In the genomic region with DNA sequence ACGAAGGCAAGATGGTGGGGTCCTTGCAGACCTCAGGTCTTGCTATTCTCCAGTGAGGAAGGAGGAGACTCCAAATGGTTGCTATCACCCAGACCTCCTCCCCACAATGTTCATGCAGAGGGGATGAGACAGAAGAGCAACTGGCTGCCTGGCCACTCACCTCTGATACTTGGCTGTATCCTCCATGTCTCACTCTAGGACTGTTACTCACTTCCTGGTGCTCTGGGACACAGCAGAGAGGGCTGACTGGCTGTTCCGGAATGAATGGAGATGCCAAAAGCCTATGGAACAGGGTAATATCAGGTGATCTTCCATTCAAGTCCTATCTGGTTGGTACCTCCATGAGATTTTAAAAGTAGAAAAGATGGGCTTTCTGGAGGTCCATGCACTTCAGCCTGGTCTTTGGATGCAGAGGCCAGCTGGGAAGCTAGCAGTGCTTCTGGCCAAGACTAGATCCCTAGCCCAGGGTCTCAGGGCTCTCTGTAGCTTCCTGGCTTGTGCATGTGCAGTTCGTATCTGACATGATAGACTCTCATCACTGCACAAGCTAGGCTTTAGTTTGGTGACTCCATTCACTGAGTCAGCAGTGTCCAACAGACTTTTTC, we compare ENCODE assay signal across 31 cellular contexts. TPM values are rescaled to one million over a fixed set of nuclear protein-coding genes. Genes with fewer than 3 reads are reported as not detected.
A peak's percentile ranks its signal among the peaks of the same experiment; 100 is the strongest.
DNase-seq lines count a peak whose midpoint lies in the region; ATAC-seq, FAIRE-seq and TF ChIP-seq lines count a peak whose summit lies in the region.
"Had no signal": no experiment of that assay in that cellular context is flagged by ENCODE, and none has a peak within 500 bp of the region (broad histone marks: within the 10 kb centered on the region; RNA-seq: fewer than 3 reads in every experiment).

No MANE protein-coding gene starts in this region.

- H3K23ac ChIP-seq in IMR-90 (ENCODE audit: low read depth, low read length) = no peak overlapping the region

- H4K8ac ChIP-seq in IMR-90 (ENCODE audit: low read depth in 2 of 2, low read length in 2 of 2) = no peak overlapping the region

- BruUV-seq in IMR-90 (replicated peaks; lab: Mats Ljungman, UMichigan) (no TSS peak), endothelial cell of umbilical vein (replicated peaks; lab: Mats Ljungman, UMichigan) (no TSS peak)

- H3K4me1 ChIP-seq in IMR-90 (ENCODE audit: control insufficient read depth, insufficient read depth, low read length) = no peaks in the 10 kb centered on the region
- no peaks in the 10 kb centered on the region for H3K4me1 ChIP-seq in endothelial cell of umbilical vein (ENCODE audit: control insufficient read depth, extremely low read depth, insufficient read depth, low read length)

- H3K9ac ChIP-seq in IMR-90 (ENCODE audit: low read depth, low read length) (no peak overlapping the region), endothelial cell of umbilical vein (replicated peaks; ENCODE audit: extremely low read depth, insufficient read depth, low read length) (no peak overlapping the region)

- H3K9me1 ChIP-seq in IMR-90 (ENCODE audit: insufficient read depth, low read length) (no peaks in the 10 kb centered on the region), endothelial cell of umbilical vein (replicated peaks; ENCODE audit: control insufficient read depth, extremely low read depth, insufficient read depth, low read length) (no peaks in the 10 kb centered on the region)

- dilution Hi-C loops in IMR-90 (cut with HindIII; ENCODE audit: low sequenced_read_pairs, unreplicated experiment) (no loop called here), endothelial cell of umbilical vein (cut with MboI; ENCODE audit: extremely low pct_ligation_motif_present, low sequenced_read_pairs) (no loop called here)

- FAIRE-seq in endothelial cell of umbilical vein (lab: Jason Lieb, UNC) = peak; percentile 15
- FAIRE-seq: endometrium, GM18507, H1, kidney had no signal

- POLR2A ChIA-PET in IMR-90 (lab: Charles Lee; ENCODE audit: unreplicated experiment) (no interaction called here), endothelial cell of umbilical vein (lab: Charles Lee) (no interaction called here)

- no peaks in the 10 kb centered on the region for H4K20me1 ChIP-seq in IMR-90 (ENCODE audit: insufficient read depth, low read length)
- no peaks in the 10 kb centered on the region for H4K20me1 ChIP-seq in endothelial cell of umbilical vein (replicated peaks; ENCODE audit: control insufficient read depth, extremely low read depth, insufficient read depth, low read length)

- ATAC-seq in IMR-90 (ENCODE audit: low read depth) (no peak), GM18907 (IDR thresholded peaks at IDR 0.05; ENCODE audit: unreplicated experiment) (no peak)
- ATAC-seq: activated CD8-positive, alpha-beta T cell treated with anti-CD3 and anti-CD28 coated beads for 36 hours; naive thymus-derived CD8-positive, alpha-beta T cell; Panc1; stimulated activated effector memory CD8-positive, alpha-beta T cell treated with anti-CD3 and anti-CD28 coated beads, Interleukin-12 subunit alpha, Interleukin-12 subunit beta, amount 100 ng/mL, for 72 hours had no signal

- H3K9me3 ChIP-seq in IMR-90 (ENCODE audit: control insufficient read depth, insufficient read depth, low read length) = no peaks in the 10 kb centered on the region
- H3K9me3 ChIP-seq in endothelial cell of umbilical vein (replicated peaks; ENCODE audit: control insufficient read depth, insufficient read depth, low read length) = no peaks in the 10 kb centered on the region

- no peak overlapping the region for H2BK15ac ChIP-seq in IMR-90 (ENCODE audit: low read depth, low read length)

- no peaks in the 10 kb centered on the region for H3K79me1 ChIP-seq in IMR-90 (ENCODE audit: low read depth in 1 of 2, low read length in 2 of 2)

- no peak overlapping the region for H4K91ac ChIP-seq in IMR-90 (ENCODE audit: insufficient read depth, low read depth, low read length)

- H3K4ac ChIP-seq in IMR-90 (ENCODE audit: low read depth, low read length) = no peak overlapping the region

- in situ Hi-C loops in IMR-90 (cut with MboI; ENCODE audit: low sequenced_read_pairs) = no loop called here

- H3K14ac ChIP-seq in IMR-90 (replicated peaks; ENCODE audit: low read depth, low read length) = no peak overlapping the region

- peaks cover 4% of the 10 kb centered on the region for H3K9me3 Mint-ChIP-seq in activated naive CD4-positive, alpha-beta T cell treated with anti-CD3 and anti-CD28 coated beads, Interleukin-2, amount 10 ng/mL, durations not matched to agents 7 days and 5 days
- H3K9me3 Mint-ChIP-seq: central memory CD8-positive, alpha-beta T cell; dendritic cell treated with granulocyte-macrophage colony-stimulating factor and Interleukin-4, amounts not matched to agents 40 ng/mL and 50 ng/mL, for 4 days; stimulated activated effector memory CD8-positive, alpha-beta T cell treated with anti-CD3 and anti-CD28 coated beads, Interleukin-12 subunit alpha, Interleukin-12 subunit beta, amount 100 ng/mL, for 72 hours had no signal

- no peak for TF ChIP-seq CTCF in IMR-90 (conservative IDR thresholded peaks at IDR 0.05; ENCODE audit: low read depth, low read length)
- no peak for TF ChIP-seq CTCF in endothelial cell of umbilical vein (IDR thresholded peaks at IDR 0.05; ENCODE audit: extremely low read depth in 1 of 2, insufficient read depth in 1 of 2, low read depth in 1 of 2, low read length in 2 of 2)
- TF ChIP-seq CTCF in dorsolateral prefrontal cortex (IDR thresholded peaks at IDR 0.05 in 54 of 56, conservative IDR thresholded peaks at IDR 0.05 in 2 of 56; ENCODE audit: low read depth in 1 of 56, partially characterized antibody in 56 of 56) = no peak

- intact Hi-C loops in IMR-90 (cut with micrococcal nuclease) (no loop called here), endothelial cell of umbilical vein (cut with micrococcal nuclease) (no loop called here), dorsolateral prefrontal cortex (cut with DNase I) (no loop called here)

- CTCF ChIA-PET in IMR-90 (lab: Yijun Ruan, JAX) (no interaction called here), endothelial cell of umbilical vein (lab: Charles Lee) (interaction anchor here (1.1 kb wide), 1 partner anchor 171 kb away, joined by 3 read pairs; no protein-coding TSS in a partner anchor)
- CTCF ChIA-PET in activated naive CD4-positive, alpha-beta T cell treated with anti-CD3 and anti-CD28 coated beads, Interleukin-2, amount 10 ng/mL, durations not matched to agents 7 days and 5 days (lab: Charles Lee) = no interaction called here

- WGBS in IMR-90 (ENCODE audit: extremely low coverage in 2 of 2, insufficient read length in 1 of 2), 2 experiments = 67% methylated on average over 1 of the region's 3 CpGs; no CpG with 5 or more reads in 1 of the 2 experiments

- H3K36me3 ChIP-seq in IMR-90 (ENCODE audit: control insufficient read depth, insufficient read depth, low read length) (no peaks in the 10 kb centered on the region), endothelial cell of umbilical vein (ENCODE audit: control insufficient read depth in 2 of 2, extremely low read depth in 1 of 2, insufficient read depth in 2 of 2, low read length in 2 of 2) (no peaks in the 10 kb centered on the region)

- H3K36me3 Mint-ChIP-seq in activated naive CD4-positive, alpha-beta T cell treated with anti-CD3 and anti-CD28 coated beads, Interleukin-2, amount 10 ng/mL, durations not matched to agents 7 days and 5 days = no peaks in the 10 kb centered on the region
- H3K36me3 Mint-ChIP-seq: CD14-positive monocyte; stimulated activated effector memory CD8-positive, alpha-beta T cell treated with anti-CD3 and anti-CD28 coated beads, Interleukin-12 subunit alpha, Interleukin-12 subunit beta, amount 100 ng/mL, for 72 hours had no signal

- no peak overlapping the region for H2BK20ac ChIP-seq in IMR-90 (ENCODE audit: low read depth, low read length)

- H2AFZ ChIP-seq in IMR-90 (replicated peaks; ENCODE audit: low read length, poor library complexity) = no peak overlapping the region
- H2AFZ ChIP-seq in endothelial cell of umbilical vein (ENCODE audit: low read depth, low read length) = no peak overlapping the region

- H2AK5ac ChIP-seq in IMR-90 (ENCODE audit: low read depth, low read length) = no peak overlapping the region

- DNase-seq in EL = peak; percentile 28
- DNase-seq in IMR-90 = peak; percentile 12
- DNase-seq in endothelial cell of umbilical vein (ENCODE audit: low read depth, low spot score) = peak; percentile 9
- DNase-seq in kidney tubule cell (ENCODE audit: low spot score) = peak; percentile 15
- no peak for DNase-seq in activated naive CD4-positive, alpha-beta T cell treated with anti-CD3 and anti-CD28 coated beads, Interleukin-2, amount 10 ng/mL, durations not matched to agents 7 days and 5 days
- no peak for DNase-seq in dorsolateral prefrontal cortex
- DNase-seq: activated CD4-positive, alpha-beta T cell treated with anti-CD3 and anti-CD28 coated beads for 1 hour; activated CD8-positive, alpha-beta memory T cell treated with anti-CD3 and anti-CD28 coated beads, Interleukin-2, amount 50 U/mL, for 48 hours; activated CD8-positive, alpha-beta T cell treated with anti-CD3 and anti-CD28 coated beads for 36 hours; activated naive CD4-positive, alpha-beta T cell treated with Interleukin-2 at 50 U/mL for 16 hours; DMS79 treated with DMSO at 0.1 percent for 48 hours; kidney; MV-4-11; naive thymus-derived CD8-positive, alpha-beta T cell; NCI-H1436; NCI-H2081 treated with DMSO at 0.1 percent for 48 hours; NCI-H2227 treated with DMSO at 0.1 percent for 48 hours; NCI-H526; SIG-M5; trophoblast cell had no signal

- no peak overlapping the region for H3K56ac ChIP-seq in IMR-90 (ENCODE audit: extremely low read depth, insufficient read depth, low read length)

- no peak overlapping the region for H2BK5ac ChIP-seq in IMR-90 (ENCODE audit: low read depth, low read length, poor library complexity, severe bottlenecking)

- H4K5ac ChIP-seq in IMR-90 (ENCODE audit: low read depth, low read length) = no peak overlapping the region

- H3K18ac ChIP-seq in IMR-90 (ENCODE audit: low read depth, low read length) = no peak overlapping the region

- H3K27me3 ChIP-seq in IMR-90 (ENCODE audit: control insufficient read depth, insufficient read depth, low read length) = peaks cover 6% of the 10 kb centered on the region; the same call in 1 of the 2 replicates
- peaks cover 0 to 3% of the 10 kb centered on the region in 2 experiments for H3K27me3 ChIP-seq in endothelial cell of umbilical vein (ENCODE audit: control insufficient read depth in 2 of 2, insufficient read depth in 2 of 2, low read length in 2 of 2)
- H3K27me3 ChIP-seq in dorsolateral prefrontal cortex = peaks cover 0 to 4% (median 0%) of the 10 kb centered on the region in 45 donors

- H3K79me2 ChIP-seq in endothelial cell of umbilical vein (ENCODE audit: control insufficient read depth, insufficient read depth, low read length) = no peaks in the 10 kb centered on the region

- H2AK9ac ChIP-seq in IMR-90 (replicated peaks; ENCODE audit: low read depth, low read length, poor library complexity) = no peak overlapping the region

- H3K4me2 ChIP-seq in IMR-90 (ENCODE audit: low read depth, low read length) (no peak overlapping the region), endothelial cell of umbilical vein (ENCODE audit: insufficient read depth, low read length) (no peak overlapping the region)

- H3K4me3 ChIP-seq in IMR-90 (ENCODE audit: insufficient read depth, low read depth, low read length) (no peak overlapping the region), endothelial cell of umbilical vein (replicated peaks in 1 of 3; ENCODE audit: insufficient read depth in 1 of 3, low read depth in 1 of 3, low read length in 3 of 3) (no peak overlapping the region), dorsolateral prefrontal cortex (no peak overlapping the region)

- no peak overlapping the region for H3K4me3 Mint-ChIP-seq in activated naive CD4-positive, alpha-beta T cell treated with anti-CD3 and anti-CD28 coated beads, Interleukin-2, amount 10 ng/mL, durations not matched to agents 7 days and 5 days
- H3K4me3 Mint-ChIP-seq: activated CD8-positive, alpha-beta T cell treated with anti-CD3 and anti-CD28 coated beads for 36 hours; activated T-helper 1 cell treated with anti-CD3 and anti-CD28 coated beads, Interleukin-12 subunit alpha, Interleukin-12 subunit beta, Interleukin-2, Interleukin-4 antibody, amounts not matched to agents 30 ng/mL and 10 ng/mL and 1 ng/mL, durations not matched to agents 14 hours and 24 hours and 36 hours; CD14-positive monocyte; central memory CD8-positive, alpha-beta T cell; dendritic cell treated with granulocyte-macrophage colony-stimulating factor and Interleukin-4, amounts not matched to agents 40 ng/mL and 50 ng/mL, for 4 days; naive thymus-derived CD8-positive, alpha-beta T cell; stimulated activated effector memory CD8-positive, alpha-beta T cell treated with anti-CD3 and anti-CD28 coated beads, Interleukin-12 subunit alpha, Interleukin-12 subunit beta, amount 100 ng/mL, for 72 hours; T-helper 2 cell treated with Interferon-gamma antibody and Interleukin-4, amounts not matched to agents 5 μg/mL and 100 μg/mL, for 36 hours had no signal

- H3K27ac ChIP-seq in IMR-90 (ENCODE audit: insufficient read depth, low read length) (no peak overlapping the region), endothelial cell of umbilical vein (ENCODE audit: insufficient read depth, low read depth, low read length) (no peak overlapping the region), dorsolateral prefrontal cortex (no peak overlapping the region)

- TF ChIP-seq RAD21 in IMR-90 (IDR thresholded peaks at IDR 0.05; ENCODE audit: low read length) = no peak

- no peaks in the 10 kb centered on the region for H3K4me1 Mint-ChIP-seq in activated naive CD4-positive, alpha-beta T cell treated with anti-CD3 and anti-CD28 coated beads, Interleukin-2, amount 10 ng/mL, durations not matched to agents 7 days and 5 days
- H3K4me1 Mint-ChIP-seq: central memory CD8-positive, alpha-beta T cell; naive thymus-derived CD8-positive, alpha-beta T cell; stimulated activated effector memory CD8-positive, alpha-beta T cell treated with anti-CD3 and anti-CD28 coated beads, Interleukin-12 subunit alpha, Interleukin-12 subunit beta, amount 100 ng/mL, for 72 hours had no signal

- H2BK120ac ChIP-seq in IMR-90 (ENCODE audit: low read depth, low read length) = no peak overlapping the region

- H3K27me3 Mint-ChIP-seq in activated naive CD4-positive, alpha-beta T cell treated with anti-CD3 and anti-CD28 coated beads, Interleukin-2, amount 10 ng/mL, durations not matched to agents 7 days and 5 days = peaks cover 21% of the 10 kb centered on the region

- no peak overlapping the region for H3K27ac Mint-ChIP-seq in activated naive CD4-positive, alpha-beta T cell treated with anti-CD3 and anti-CD28 coated beads, Interleukin-2, amount 10 ng/mL, durations not matched to agents 7 days and 5 days
- H3K27ac Mint-ChIP-seq: activated CD8-positive, alpha-beta T cell treated with anti-CD3 and anti-CD28 coated beads for 36 hours; activated T-helper 1 cell treated with anti-CD3 and anti-CD28 coated beads, Interleukin-12 subunit alpha, Interleukin-12 subunit beta, Interleukin-2, Interleukin-4 antibody, amounts not matched to agents 30 ng/mL and 10 ng/mL and 1 ng/mL, durations not matched to agents 14 hours and 24 hours and 36 hours; CD14-positive monocyte; dendritic cell treated with granulocyte-macrophage colony-stimulating factor and Interleukin-4, amounts not matched to agents 40 ng/mL and 50 ng/mL, for 4 days; naive thymus-derived CD8-positive, alpha-beta T cell; stimulated activated effector memory CD8-positive, alpha-beta T cell treated with anti-CD3 and anti-CD28 coated beads, Interleukin-12 subunit alpha, Interleukin-12 subunit beta, amount 100 ng/mL, for 72 hours; T-helper 2 cell treated with Interferon-gamma antibody and Interleukin-4, amounts not matched to agents 5 μg/mL and 100 μg/mL, for 36 hours had no signal

- TF ChIP-seq POLR2A in IMR-90 (IDR thresholded peaks at IDR 0.05; ENCODE audit: low read depth, low read length) (no peak), endothelial cell of umbilical vein (IDR thresholded peaks at IDR 0.05; ENCODE audit: low read depth, low read length) (no peak)

RNA-seq across cellular contexts. Expression of a gene that starts 27.0 kb away (rescaled TPM):
- total RNA-seq in IMR-90 (2012; rRNA removed) (60.8 and 71.3 TPM in 2 replicates), endothelial cell of umbilical vein (53.6 and 58.8 TPM in 2 replicates), dorsolateral prefrontal cortex (100 to 1,000 TPM in 2 of 120 experiments, 10 to 100 TPM in 118; 47.5 to 104 (median 81.1) TPM)
- polyA plus RNA-seq in IMR-90 (2012; rRNA removed) (47.8 and 49.6 TPM in 2 replicates), endothelial cell of umbilical vein (59.1 and 63.0 TPM in 2 replicates)
- 18.0 and 18.8 TPM in 2 replicates for polyA plus RNA-seq in IMR-90 (2012; cell fraction: cytosol; rRNA removed)
- 9.3 and 44.0 TPM in 2 replicates for polyA plus RNA-seq in IMR-90 (2012; cell fraction: nucleus; rRNA removed; ENCODE audit: low replicate concordance)
- 44.1 and 49.7 TPM in 2 replicates for polyA plus RNA-seq in endothelial cell of umbilical vein (2011; cell fraction: cytosol; rRNA removed)
- polyA plus RNA-seq in endothelial cell of umbilical vein (2011; cell fraction: nucleus; rRNA removed) = 46.8 and 56.6 TPM in 2 replicates
- 47.4 and 57.6 TPM in 2 replicates for polyA plus RNA-seq in endothelial cell of umbilical vein (2012)
- 37.2 and 48.9 TPM in 2 replicates for polyA minus RNA-seq in endothelial cell of umbilical vein
- 9.2 TPM for polyA minus RNA-seq in endothelial cell of umbilical vein (2011; cell fraction: cytosol; rRNA and poly(A)+ RNA removed)
- polyA minus RNA-seq in endothelial cell of umbilical vein (2011; cell fraction: nucleus; rRNA and poly(A)+ RNA removed) = 43.8 and 62.8 TPM in 2 replicates

Comparison
In these comparisons a context has a peak if more than half of its experiments do, and no peak if none do; other contexts are left out.
1. DNase-seq: peak in EL (single experiment), IMR-90 (single experiment), endothelial cell of umbilical vein (single experiment) and kidney tubule cell (single experiment); none in activated naive CD4-positive, alpha-beta T cell treated with anti-CD3 and anti-CD28 coated beads, Interleukin-2, amount 10 ng/mL, durations not matched to agents 7 days and 5 days (single experiment) and dorsolateral prefrontal cortex (0 of 10).